Comparison of ENCODE assay signal across 9 cellular contexts in genomic region chr12:98725481-98726247, GRCh38.
DNase-seq lines count a peak whose midpoint lies in the region; ATAC-seq lines count a peak whose summit lies in the region.
"Had no signal": no experiment of that assay in that cellular context is flagged by ENCODE, and none has a peak within 500 bp of the region (broad histone marks: within the 10 kb centered on the region; RNA-seq: fewer than 3 reads in every experiment).

No MANE protein-coding gene starts in this region.

- peak; percentile 39 for DNase-seq in DMS114 treated with DMSO at 0.1 percent for 48 hours (lab: John Stamatoyannopoulos, UW; ENCODE audit: unreplicated experiment)
- DNase-seq in NCI-H345 (lab: John Stamatoyannopoulos, UW): peak; percentile 43
- DNase-seq in activated naive CD8-positive, alpha-beta T cell treated with anti-CD3 and anti-CD28 coated beads, Interleukin-2, amount 50 U/mL, for 24 hours: peak; percentile 63
- DNase-seq in hepatic stellate cell (ENCODE audit: low spot score): peak; percentile 69
- peak; percentile 40 for DNase-seq in stimulated activated CD4-positive, alpha-beta T cell treated with anti-CD3 and anti-CD28 coated beads, Interleukin-4, amount 100 ng/mL, for 1 hour
- DNase-seq in mesenteric fat pad (ENCODE audit: low spot score): no peak

- no peak overlapping the region for H3K4me3 Mint-ChIP-seq in activated naive CD8-positive, alpha-beta T cell treated with anti-CD3 and anti-CD28 coated beads, Interleukin-2, amount 50 U/mL, for 24 hours
- H3K4me3 Mint-ChIP-seq: activated naive CD8-positive, alpha-beta T cell had no signal

- H3K9me3 Mint-ChIP-seq in activated naive CD8-positive, alpha-beta T cell treated with anti-CD3 and anti-CD28 coated beads, Interleukin-2, amount 50 U/mL, for 24 hours: no peaks in the 10 kb centered on the region

- no peaks in the 10 kb centered on the region for H3K4me1 Mint-ChIP-seq in activated naive CD8-positive, alpha-beta T cell treated with anti-CD3 and anti-CD28 coated beads, Interleukin-2, amount 50 U/mL, for 24 hours

- H3K27me3 Mint-ChIP-seq in activated naive CD8-positive, alpha-beta T cell treated with anti-CD3 and anti-CD28 coated beads, Interleukin-2, amount 50 U/mL, for 24 hours: no peaks in the 10 kb centered on the region
- H3K27me3 Mint-ChIP-seq: activated naive CD8-positive, alpha-beta T cell had no signal

- no peak overlapping the region for H3K27ac Mint-ChIP-seq in activated naive CD8-positive, alpha-beta T cell treated with anti-CD3 and anti-CD28 coated beads, Interleukin-2, amount 50 U/mL, for 24 hours
- H3K27ac Mint-ChIP-seq: activated naive CD8-positive, alpha-beta T cell had no signal

- H3K36me3 Mint-ChIP-seq in activated naive CD8-positive, alpha-beta T cell treated with anti-CD3 and anti-CD28 coated beads, Interleukin-2, amount 50 U/mL, for 24 hours (ENCODE audit: low read depth): peaks cover 20% of the 10 kb centered on the region

- ATAC-seq in GM18907 (IDR thresholded peaks at IDR 0.05; ENCODE audit: unreplicated experiment): peak; percentile 87
- ATAC-seq in HG03135 (IDR thresholded peaks at IDR 0.05; ENCODE audit: unreplicated experiment): peak; percentile 81
- ATAC-seq in activated naive CD8-positive, alpha-beta T cell treated with anti-CD3 and anti-CD28 coated beads, Interleukin-2, amount 50 U/mL, for 24 hours: peak; percentile 93
